ENCODE assay signal across 2 cellular contexts in genomic region chr7:355568-355967, GRCh38.
TF ChIP-seq lines count a peak whose summit lies in the region.

No MANE protein-coding gene starts in this region.

TF ChIP-seq in IMR-90, 13 proteins besides CTCF, POLR2A, EP300 and RAD21:
- TF ChIP-seq USF2 (IDR thresholded peaks at IDR 0.05; ENCODE audit: low read depth, low read length) (no peak), CEBPB (IDR thresholded peaks at IDR 0.05; ENCODE audit: low read depth, low read length) (no peak), MAFK (IDR thresholded peaks at IDR 0.05; ENCODE audit: low read depth, low read length) (no peak), FOS (IDR thresholded peaks at IDR 0.05; ENCODE audit: low read depth, low read length) (no peak), MXI1 (IDR thresholded peaks at IDR 0.05; ENCODE audit: borderline replicate concordance, low read depth, low read length) (no peak), ELK1 (IDR thresholded peaks at IDR 0.05; ENCODE audit: borderline replicate concordance, low read depth, low read length) (no peak), CHD1 (IDR thresholded peaks at IDR 0.05; ENCODE audit: low read depth, low read length) (no peak), NFE2L2 (IDR thresholded peaks at IDR 0.05; ENCODE audit: low read depth, low read length) (no peak), RFX5 (IDR thresholded peaks at IDR 0.05; ENCODE audit: low read depth, low read length) (no peak), MAZ (IDR thresholded peaks at IDR 0.05; ENCODE audit: borderline replicate concordance, low read depth, low read length) (no peak), RCOR1 (IDR thresholded peaks at IDR 0.05; ENCODE audit: insufficient replicate concordance, low read length) (no peak), BHLHE40 (IDR thresholded peaks at IDR 0.05; ENCODE audit: low read depth, low read length) (no peak), SMC3 (IDR thresholded peaks at IDR 0.05; ENCODE audit: low read depth, low read length) (no peak)

TF ChIP-seq in H1, 55 proteins besides CTCF, POLR2A, EP300 and RAD21:
- TF ChIP-seq BACH1 (IDR thresholded peaks at IDR 0.05; ENCODE audit: low read length) (no peak), RNF2 (IDR thresholded peaks at IDR 0.05; ENCODE audit: borderline replicate concordance, low read depth, low read length, missing control alignments, poor library complexity, severe bottlenecking) (no peak), RBBP5 (IDR thresholded peaks at IDR 0.05; ENCODE audit: borderline replicate concordance, low read depth, low read length) (no peak), ZNF274 (IDR thresholded peaks at IDR 0.05; ENCODE audit: borderline replicate concordance, extremely low read depth, low read length) (no peak), TBP (IDR thresholded peaks at IDR 0.05; ENCODE audit: low read depth, low read length) (no peak), BRCA1 (IDR thresholded peaks at IDR 0.05; ENCODE audit: low read depth, low read length) (no peak), USF2 (IDR thresholded peaks at IDR 0.05; ENCODE audit: low read length) (no peak), TCF12 (IDR thresholded peaks at IDR 0.05; ENCODE audit: low read depth, low read length) (no peak), SP2 (IDR thresholded peaks at IDR 0.05; ENCODE audit: low read length) (no peak), ATF2 (IDR thresholded peaks at IDR 0.05; ENCODE audit: low read length) (no peak)
TF ChIP-seq in H1: peak in this region for 0.
